8 cellular contexts compared by ENCODE assay signal in genomic region chr12:100733817-100734593, GRCh38.
DNase-seq lines count a peak whose midpoint lies in the region; ATAC-seq, FAIRE-seq and TF ChIP-seq lines count a peak whose summit lies in the region.

No MANE protein-coding gene starts in this region.

- no peaks in the 10 kb centered on the region for H3K9me3 ChIP-seq in upper lobe of right lung

- FAIRE-seq in frontal cortex (lab: Jason Lieb, UNC), result peak; percentile 31

- peak; percentile 52 for DNase-seq in AG20443 (ENCODE audit: low spot score)
- peak; percentile 18 for DNase-seq in RPMI8226
- DNase-seq in frontal cortex (ENCODE audit: low spot score in 2 of 2), result no peak
- no peak for DNase-seq in upper lobe of right lung
- DNase-seq in posterior vena cava (ENCODE audit: low spot score), result no peak
- no peak for DNase-seq in KG1 (lab: John Stamatoyannopoulos, UW)

- ATAC-seq in GM19035 (IDR thresholded peaks at IDR 0.05; ENCODE audit: unreplicated experiment), result peak; percentile 52
- ATAC-seq in HG03565 (IDR thresholded peaks at IDR 0.05; ENCODE audit: unreplicated experiment), result peak; percentile 86
- no peak for ATAC-seq in upper lobe of right lung

- H3K4me3 ChIP-seq in upper lobe of right lung, result no peak overlapping the region

- peak; percentile 48 for TF ChIP-seq CTCF in upper lobe of right lung (IDR thresholded peaks at IDR 0.05)

- H3K4me1 ChIP-seq in upper lobe of right lung, result no peaks in the 10 kb centered on the region

- no peaks in the 10 kb centered on the region for H3K36me3 ChIP-seq in upper lobe of right lung

- no peaks in the 10 kb centered on the region for H3K27me3 ChIP-seq in upper lobe of right lung

- intact Hi-C loops in upper lobe of right lung (cut with DNase I), result no loop called here
- intact Hi-C loops in posterior vena cava (cut with DNase I), result no loop called here

- H3K27ac ChIP-seq in upper lobe of right lung, result no peak overlapping the region

Comparison
In these comparisons a context has a peak if more than half of its experiments do, and no peak if none do; other contexts are left out.
1. DNase-seq: peak in AG20443 (single experiment) and RPMI8226 (single experiment); none in frontal cortex (0 of 2), upper lobe of right lung (single experiment), posterior vena cava (single experiment) and KG1 (single experiment).